1 cellular context compared by ENCODE assay signal in genomic region chr14:23160924-23161522, GRCh38.
TF ChIP-seq lines count a peak whose summit lies in the region.

No MANE protein-coding gene starts in this region.

TF ChIP-seq in SK-N-SH, 30 proteins besides CTCF, POLR2A, EP300 and RAD21 (continued from another document):
- TF ChIP-seq REST (IDR thresholded peaks at IDR 0.05; ENCODE audit: low read depth, low read length) (no peak), MEF2A (IDR thresholded peaks at IDR 0.05; ENCODE audit: borderline replicate concordance, low read depth) (no peak), SMC3 (IDR thresholded peaks at IDR 0.05; ENCODE audit: low read depth, low read length) (no peak), RCOR1 (IDR thresholded peaks at IDR 0.05; ENCODE audit: low read length) (no peak), GABPA (IDR thresholded peaks at IDR 0.05; ENCODE audit: low read depth) (no peak), CHD2 (IDR thresholded peaks at IDR 0.05; ENCODE audit: low read length, partially characterized antibody) (no peak), NRF1 (IDR thresholded peaks at IDR 0.05; ENCODE audit: low read depth, low read length) (no peak), JUND (IDR thresholded peaks at IDR 0.05) (no peak), RXRA (IDR thresholded peaks at IDR 0.05; ENCODE audit: borderline replicate concordance, low read depth) (no peak), SIN3A (IDR thresholded peaks at IDR 0.05; ENCODE audit: borderline replicate concordance, low read depth, low read length) (no peak), FOXJ3 (CRISPR knock-in tag; IDR thresholded peaks at IDR 0.05) (no peak), NFIC (IDR thresholded peaks at IDR 0.05; ENCODE audit: borderline replicate concordance) (no peak)
